ENCODE assay signal across 17 cellular contexts in genomic region chr7:27515933-27516332, GRCh38.
A peak's percentile ranks its signal among the peaks of the same experiment; 100 is the strongest.
DNase-seq lines count a peak whose midpoint lies in the region; ATAC-seq, FAIRE-seq and TF ChIP-seq lines count a peak whose summit lies in the region.
"Had no signal": no experiment of that assay in that cellular context is flagged by ENCODE, and none has a peak within 500 bp of the region (broad histone marks: within the 10 kb centered on the region; RNA-seq: fewer than 3 reads in every experiment).

No MANE protein-coding gene starts in this region.

- H3K4me2 ChIP-seq in mesendoderm (ENCODE audit: low read length) (no peak overlapping the region), HepG2 (ENCODE audit: low read depth, low read length) (no peak overlapping the region)

- no peak overlapping the region for H2BK5ac ChIP-seq in mesendoderm (ENCODE audit: low read length)

- no peak for TF ChIP-seq POLR2A in HepG2 (IDR thresholded peaks at IDR 0.05; ENCODE audit: insufficient read depth in 1 of 2, low read depth in 2 of 2, low read length in 2 of 2)

- H4K20me1 ChIP-seq in HepG2 (ENCODE audit: insufficient read depth, low read length), result no peaks in the 10 kb centered on the region; the same call in 1 of the 2 replicates

- TF ChIP-seq EP300 in HepG2 (IDR thresholded peaks at IDR 0.05; ENCODE audit: low read depth in 2 of 2, low read length in 2 of 2) (no peak), HepG2 (CRISPR knock-in tag; IDR thresholded peaks at IDR 0.05; ENCODE audit: borderline replicate concordance) (no peak)

- H3K4me3 ChIP-seq in AG04449 (ENCODE audit: low read depth, low read length) (no peak overlapping the region), HUES48 (ENCODE audit: low read depth, low read length) (peak overlapping the region; percentile 22; the same call in 1 of the 2 replicates), mesendoderm (ENCODE audit: low read length) (no peak overlapping the region), HepG2 (replicated peaks in 1 of 3; ENCODE audit: insufficient read depth in 1 of 3, low read depth in 2 of 3, low read length in 3 of 3) (no peak overlapping the region)

- peak overlapping the region; percentile 40 for H3K27ac ChIP-seq in HUES48 (ENCODE audit: low read depth, low read length)
- peak overlapping the region; percentile 58 for H3K27ac ChIP-seq in mesendoderm (ENCODE audit: low read depth, low read length)
- H3K27ac ChIP-seq in HepG2 (ENCODE audit: extremely low read length, insufficient read depth, low read length), result no peak overlapping the region

- H2BK120ac ChIP-seq in mesendoderm (ENCODE audit: low read depth, low read length), result no peak overlapping the region

- TF ChIP-seq CTCF in AG04449 (IDR thresholded peaks at IDR 0.05; ENCODE audit: insufficient read depth, low read length, missing control alignments) (no peak), HepG2 (CRISPR knock-in tag; IDR thresholded peaks at IDR 0.05) (no peak)

- no peak for ATAC-seq in HepG2
- ATAC-seq in HG03139 (IDR thresholded peaks at IDR 0.05; ENCODE audit: unreplicated experiment), result no peak

- DNase-seq in AG04449 (ENCODE audit: low read depth, low spot score), result peak; percentile 3
- peak; percentile 35 for DNase-seq in astrocyte of the hippocampus (ENCODE audit: low read depth, low spot score)
- peak; percentile 92 for DNase-seq in mesendoderm
- DNase-seq in HepG2 (ENCODE audit: low spot score), result no peak
- no peak for DNase-seq in retina
- DNase-seq in NCI-H2107 treated with DMSO at 0.1 percent for 48 hours (lab: John Stamatoyannopoulos, UW; ENCODE audit: unreplicated experiment), result no peak
- DNase-seq: C1 segment of cervical spinal cord, DND-41, Kasumi-1, NCI-H1105, NCI-H1694 treated with DMSO at 0.1 percent for 48 hours, NCI-H2107, NCI-H446 had no signal

- H3K27me3 ChIP-seq in HUES48 (ENCODE audit: control insufficient read depth, insufficient read depth, low read length) (peaks cover 12% of the 10 kb centered on the region), mesendoderm (ENCODE audit: insufficient read depth, low read length, poor library complexity) (no peaks in the 10 kb centered on the region), HepG2 (ENCODE audit: control insufficient read depth in 1 of 2, insufficient read depth in 2 of 2, low read length in 2 of 2) (no peaks in the 10 kb centered on the region)

- H3K9ac ChIP-seq in HUES48 (ENCODE audit: low read depth, low read length), result no peak overlapping the region
- H3K9ac ChIP-seq in mesendoderm (ENCODE audit: low read length), result no peak overlapping the region
- no peak overlapping the region for H3K9ac ChIP-seq in HepG2 (ENCODE audit: insufficient read depth, low read depth, low read length)

- no peak overlapping the region for H4K8ac ChIP-seq in mesendoderm (ENCODE audit: low read depth, low read length)

- H3K56ac ChIP-seq in mesendoderm (ENCODE audit: low read length), result peak overlapping the region; percentile 17

- in situ Hi-C loops in HepG2 (cut with HindIII; ENCODE audit: extremely low pct_ligation_motif_present, low pct_unique_long_range_greater_than_20kb), result no loop called here

- no peaks in the 10 kb centered on the region for H3K79me1 ChIP-seq in mesendoderm (ENCODE audit: low read length)

- no peak overlapping the region for H2AFZ ChIP-seq in HepG2 (ENCODE audit: low read length)

- H4K5ac ChIP-seq in mesendoderm (ENCODE audit: low read length), result no peak overlapping the region

- CTCF ChIA-PET in AG04449 (lab: Yijun Ruan, JAX) (no interaction called here), HepG2 (lab: Yijun Ruan, JAX; ENCODE audit: low intra/inter-chr PET ratio, low total read pairs) (no interaction called here)

- no peak for FAIRE-seq in HepG2 (lab: Jason Lieb, UNC)
- FAIRE-seq: GM12892, H54 had no signal

- TF ChIP-seq RAD21 in HepG2 (CRISPR knock-in tag; IDR thresholded peaks at IDR 0.05), result no peak

- WGBS in mesendoderm (ENCODE audit: extremely low coverage, insufficient coverage, low lambda C conversion rate), result no CpG with 5 or more reads among the region's 4 CpGs
- WGBS in HepG2 (ENCODE audit: low lambda C conversion rate), result 91% methylated on average over 4 of the region's 4 CpGs

- no peak overlapping the region for H2BK15ac ChIP-seq in mesendoderm (replicated peaks; ENCODE audit: low read depth)

- H3K4me1 ChIP-seq in HUES48 (ENCODE audit: control insufficient read depth, insufficient read depth, low read length), result peaks cover 15% of the 10 kb centered on the region
- peaks cover 12% of the 10 kb centered on the region for H3K4me1 ChIP-seq in mesendoderm (ENCODE audit: control insufficient read depth, low read depth, low read length)
- peaks cover 13% of the 10 kb centered on the region for H3K4me1 ChIP-seq in HepG2 (ENCODE audit: insufficient read depth, low read length)

- H3K79me2 ChIP-seq in mesendoderm (ENCODE audit: control insufficient read depth, insufficient read depth, low read length), result no peaks in the 10 kb centered on the region
- H3K79me2 ChIP-seq in HepG2 (ENCODE audit: insufficient read depth, low read length), result no peaks in the 10 kb centered on the region

- H3K9me3 ChIP-seq in HUES48 (ENCODE audit: control insufficient read depth, insufficient read depth, low read length) (no peaks in the 10 kb centered on the region), HepG2 (ENCODE audit: low read length) (no peaks in the 10 kb centered on the region)

- H3K23ac ChIP-seq in mesendoderm (ENCODE audit: low read length), result no peak overlapping the region

- BruUV-seq in HepG2 (replicated peaks; lab: Mats Ljungman, UMichigan), result no TSS peak

- intact Hi-C loops in HepG2 (cut with micrococcal nuclease; ENCODE audit: unreplicated experiment), result no loop called here

- H3K18ac ChIP-seq in mesendoderm (ENCODE audit: low read length), result no peak overlapping the region

- POLR2A ChIA-PET in AG04449 (lab: Yijun Ruan, JAX) (no interaction called here), HepG2 (lab: Yijun Ruan, JAX) (no interaction called here)

- H3K36me3 ChIP-seq in HUES48 (ENCODE audit: control insufficient read depth, insufficient read depth, low read length) (no peaks in the 10 kb centered on the region), mesendoderm (ENCODE audit: control insufficient read depth, insufficient read depth, low read length) (no peaks in the 10 kb centered on the region), HepG2 (replicated peaks in 1 of 2; ENCODE audit: control insufficient read depth in 1 of 2, insufficient read depth in 2 of 2, low read length in 2 of 2) (no peaks in the 10 kb centered on the region; a peak in 1 of 5 replicates)

- no peak overlapping the region for H3K4ac ChIP-seq in mesendoderm (ENCODE audit: low read depth, low read length)

- no peak overlapping the region for H2AK5ac ChIP-seq in mesendoderm (ENCODE audit: low read length)

TF ChIP-seq in HepG2, 621 proteins besides CTCF, POLR2A, EP300 and RAD21 (continues in another document):
- TF ChIP-seq KAT8 (CRISPR knock-in tag; IDR thresholded peaks at IDR 0.05) (no peak), BCLAF1 (IDR thresholded peaks at IDR 0.05) (no peak), SIX4 (CRISPR knock-in tag; IDR thresholded peaks at IDR 0.05) (no peak), ZNF567 (CRISPR knock-in tag; IDR thresholded peaks at IDR 0.05; ENCODE audit: borderline replicate concordance) (no peak), ZNF879 (CRISPR knock-in tag; IDR thresholded peaks at IDR 0.05) (no peak), E2F5 (CRISPR knock-in tag; conservative IDR thresholded peaks at IDR 0.05) (no peak), ZNF761 (CRISPR knock-in tag; conservative IDR thresholded peaks at IDR 0.05) (no peak), MTA1 (CRISPR knock-in tag; IDR thresholded peaks at IDR 0.05; ENCODE audit: borderline replicate concordance) (no peak), SUZ12 (IDR thresholded peaks at IDR 0.05; ENCODE audit: low read depth, low read length) (no peak), TARDBP (CRISPR knock-in tag; IDR thresholded peaks at IDR 0.05) (no peak), ELK4 (CRISPR knock-in tag; IDR thresholded peaks at IDR 0.05; ENCODE audit: borderline replicate concordance) (no peak), IKZF4 (CRISPR knock-in tag; IDR thresholded peaks at IDR 0.05; ENCODE audit: borderline replicate concordance, low read depth, not compliant biosample characterization) (no peak)

Comparison
In these comparisons a context has a peak if more than half of its experiments do, and no peak if none do; other contexts are left out.
1. DNase-seq: peak in AG04449 (single experiment), astrocyte of the hippocampus (single experiment) and mesendoderm (single experiment); none in HepG2 (single experiment), retina (single experiment) and NCI-H2107 treated with DMSO at 0.1 percent for 48 hours (single experiment).